ENCODE assay signal across 26 cellular contexts in the genomic region with DNA sequence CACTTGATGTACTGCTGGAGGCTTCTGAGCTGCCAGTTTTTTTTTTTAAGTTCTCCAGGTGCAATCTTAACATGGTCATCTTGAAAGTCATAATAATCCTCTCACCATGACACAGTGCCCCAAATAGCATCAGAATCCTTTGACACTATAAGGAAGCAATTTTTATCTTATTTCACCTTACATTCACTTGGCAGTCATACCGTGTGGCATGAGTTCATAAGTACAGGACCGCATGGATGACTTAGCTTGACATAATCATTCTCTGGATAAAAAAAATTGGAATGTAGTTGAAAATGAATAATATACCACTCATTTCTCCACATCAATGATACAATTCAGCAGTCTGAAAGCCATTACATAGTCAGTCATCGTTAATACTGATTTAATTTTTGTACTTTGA. TPM values are rescaled to one million over a fixed set of nuclear protein-coding genes. Genes with fewer than 3 reads are reported as not detected.
"Had no signal": no experiment of that assay in that cellular context is flagged by ENCODE, and none has a peak within 500 bp of the region (broad histone marks: within the 10 kb centered on the region; RNA-seq: fewer than 3 reads in every experiment).

No MANE protein-coding gene starts in this region.

- H3K27ac Mint-ChIP-seq: nephron progenitor cell; stimulated activated naive CD8-positive, alpha-beta T cell treated with anti-CD3 and anti-CD28 coated beads, Interleukin-15, Interleukin-2, amounts not matched to agents 100 ng/mL and 50 ng/mL, for 24 hours; WTC11 had no signal

- H3K36me3 Mint-ChIP-seq: WTC11 had no signal

- H3K9me3 ChIP-seq: gastroesophageal sphincter, heart left ventricle, mucosa of descending colon, right lobe of liver, thyroid gland, upper lobe of right lung had no signal

- DNase-seq: activated CD4-positive, alpha-beta T cell treated with anti-CD3 and anti-CD28 coated beads, Interleukin-2, amount 50 U/mL, for 4 hours; activated CD8-positive, alpha-beta memory T cell treated with anti-CD3 and anti-CD28 coated beads, Interleukin-2, amount 50 U/mL, for 48 hours; activated naive CD4-positive, alpha-beta T cell treated with Interleukin-2 at 50 U/mL for 16 hours; activated T-cell treated with anti-CD3 and anti-CD28 coated beads, Interleukin-2, amount 50 U/mL, for 48 hours; amygdala; cerebellar nuclear complex; heart left ventricle; left cardiac atrium; mesenchymal stem cell; mucosa of descending colon; nephron progenitor cell; nucleus accumbens; right lobe of liver; stimulated activated CD4-positive, alpha-beta T cell treated with anti-CD3 and anti-CD28 coated beads, Interleukin-1b, Interleukin-23, amount 100 ng/mL, for 48 hours; substantia nigra; T-helper 1 cell; thyroid gland; upper lobe of right lung had no signal

- H3K9me3 Mint-ChIP-seq: nephron progenitor cell; stimulated activated naive CD8-positive, alpha-beta T cell treated with anti-CD3 and anti-CD28 coated beads, Interleukin-15, Interleukin-2, amounts not matched to agents 100 ng/mL and 50 ng/mL, for 24 hours; WTC11 had no signal

- H3K27me3 Mint-ChIP-seq: stimulated activated naive CD8-positive, alpha-beta T cell treated with anti-CD3 and anti-CD28 coated beads, Interleukin-15, Interleukin-2, amounts not matched to agents 100 ng/mL and 50 ng/mL, for 24 hours had no signal

- H3K36me3 ChIP-seq: gastroesophageal sphincter, heart left ventricle, right lobe of liver, thyroid gland, upper lobe of right lung had no signal

- H3K4me3 ChIP-seq: coronary artery, gastroesophageal sphincter, heart left ventricle, mucosa of descending colon, right lobe of liver, skin epidermis, thyroid gland, upper lobe of right lung had no signal

- H3K4me3 Mint-ChIP-seq: nephron progenitor cell; stimulated activated naive CD8-positive, alpha-beta T cell treated with anti-CD3 and anti-CD28 coated beads, Interleukin-15, Interleukin-2, amounts not matched to agents 100 ng/mL and 50 ng/mL, for 24 hours; WTC11 had no signal

- H3K27me3 ChIP-seq: gastroesophageal sphincter, heart left ventricle, right lobe of liver, thyroid gland, upper lobe of right lung had no signal

- H3K27ac ChIP-seq: coronary artery, gastroesophageal sphincter, heart left ventricle, right lobe of liver, skin epidermis, thyroid gland, upper lobe of right lung had no signal

- H3K4me1 ChIP-seq: gastroesophageal sphincter, heart left ventricle, right lobe of liver, thyroid gland, upper lobe of right lung had no signal

- H3K4me1 Mint-ChIP-seq: nephron progenitor cell, WTC11 had no signal

RNA-seq across cellular contexts. Expression of a gene that starts 25.6 kb away (rescaled TPM):
- total RNA-seq: activated CD8-positive, alpha-beta memory T cell treated with anti-CD3 and anti-CD28 coated beads for 36 hours; heart left ventricle; left cardiac atrium; liver; right lobe of liver; thyroid gland; upper lobe of right lung had no signal
- polyA plus RNA-seq: esophagus, heart left ventricle, liver had no signal
